1 cellular context compared by ENCODE assay signal in the genomic region with DNA sequence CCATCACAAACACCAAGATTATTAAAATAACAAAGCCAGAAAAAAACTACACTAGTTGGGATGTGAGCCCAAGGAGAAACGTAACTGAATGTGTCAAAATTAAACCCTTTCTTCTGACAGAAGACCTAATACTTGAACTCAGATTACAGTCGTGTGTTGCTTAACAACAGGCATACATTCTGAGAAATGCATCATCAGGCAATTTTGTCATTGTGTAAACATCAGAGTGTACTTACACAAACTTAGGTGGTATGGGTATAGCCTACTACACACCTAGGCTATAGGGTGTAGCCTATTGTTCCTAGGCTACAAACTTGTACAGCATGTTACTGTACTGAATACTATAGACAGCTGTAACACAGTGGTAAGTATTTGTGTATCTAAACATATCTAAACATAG.
TF ChIP-seq lines count a peak whose summit lies in the region.

No MANE protein-coding gene starts in this region.

TF ChIP-seq in K562, 482 proteins besides CTCF, POLR2A, EP300 and RAD21 (continued from another document):
- TF ChIP-seq ZNF224 (CRISPR knock-in tag; IDR thresholded peaks at IDR 0.05) (no peak), NFIX (CRISPR knock-in tag; IDR thresholded peaks at IDR 0.05; ENCODE audit: low read depth) (no peak), ZNF695 (CRISPR knock-in tag; IDR thresholded peaks at IDR 0.05) (no peak), POU5F1 (IDR thresholded peaks at IDR 0.05; ENCODE audit: borderline replicate concordance, low read depth, low read length, partially characterized antibody) (no peak), ZNF77 (CRISPR knock-in tag; IDR thresholded peaks at IDR 0.05) (no peak), PYGO2 (tag; IDR thresholded peaks at IDR 0.05) (no peak), BRD9 (IDR thresholded peaks at IDR 0.05; ENCODE audit: low read depth, partially characterized antibody) (no peak), FOXA3 (CRISPR knock-in tag; conservative IDR thresholded peaks at IDR 0.05 in 1 of 2, IDR thresholded peaks at IDR 0.05 in 1 of 2) (peak; percentile 19 to 80; a peak in 2 of 4 replicates), ZBED1 (IDR thresholded peaks at IDR 0.05) (no peak), TEAD2 (tag; IDR thresholded peaks at IDR 0.05) (no peak), CEBPB (tag; IDR thresholded peaks at IDR 0.05) (peak; percentile 50; the same call in 1 of the 2 replicates)
- TF ChIP-seq, protein P1, sequence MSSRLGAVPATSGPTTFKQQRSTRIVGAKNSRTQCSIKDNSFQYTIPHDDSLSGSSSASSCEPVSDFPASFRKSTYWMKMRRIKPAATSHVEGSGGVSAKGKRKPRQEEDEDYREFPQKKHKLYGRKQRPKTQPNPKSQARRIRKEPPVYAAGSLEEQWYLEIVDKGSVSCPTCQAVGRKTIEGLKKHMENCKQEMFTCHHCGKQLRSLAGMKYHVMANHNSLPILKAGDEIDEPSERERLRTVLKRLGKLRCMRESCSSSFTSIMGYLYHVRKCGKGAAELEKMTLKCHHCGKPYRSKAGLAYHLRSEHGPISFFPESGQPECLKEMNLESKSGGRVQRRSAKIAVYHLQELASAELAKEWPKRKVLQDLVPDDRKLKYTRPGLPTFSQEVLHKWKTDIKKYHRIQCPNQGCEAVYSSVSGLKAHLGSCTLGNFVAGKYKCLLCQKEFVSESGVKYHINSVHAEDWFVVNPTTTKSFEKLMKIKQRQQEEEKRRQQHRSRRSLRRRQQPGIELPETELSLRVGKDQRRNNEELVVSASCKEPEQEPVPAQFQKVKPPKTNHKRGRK (tag; IDR thresholded peaks at IDR 0.05) = no peak
